26 cellular contexts compared by ENCODE assay signal in the genomic region with DNA sequence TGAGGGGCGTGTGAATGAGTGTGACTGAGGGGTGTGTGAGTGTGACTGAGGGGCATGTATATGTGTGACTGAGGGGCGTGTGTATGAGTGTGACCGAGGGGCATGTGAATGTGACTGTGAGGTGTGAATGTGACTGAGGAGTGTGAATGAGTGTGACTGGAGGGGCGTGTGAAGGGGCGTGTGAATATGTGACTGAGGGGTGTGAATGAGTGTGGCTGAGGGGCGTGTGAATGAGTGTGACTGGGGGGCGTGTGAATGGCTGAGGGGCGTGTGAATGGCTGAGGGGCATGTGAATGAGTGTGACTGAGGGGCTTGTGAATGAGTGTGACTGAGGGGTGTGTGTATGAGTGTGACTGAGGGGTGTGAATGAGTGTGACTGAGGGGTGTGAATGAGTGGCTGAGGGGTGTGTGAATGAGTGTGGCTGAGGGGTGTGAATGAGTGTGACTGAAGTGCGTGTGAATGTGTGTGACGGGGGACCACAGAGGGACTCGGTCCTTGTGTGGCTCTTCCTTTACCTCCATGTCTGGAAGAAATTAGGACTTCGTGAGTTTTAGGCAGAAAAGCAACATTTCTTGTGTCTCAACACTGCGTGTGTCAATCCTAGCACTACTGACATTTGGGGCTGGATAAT.
A peak's percentile ranks its signal among the peaks of the same experiment; 100 is the strongest.
DNase-seq lines count a peak whose midpoint lies in the region; ATAC-seq, FAIRE-seq and TF ChIP-seq lines count a peak whose summit lies in the region.
"Had no signal": no experiment of that assay in that cellular context is flagged by ENCODE, and none has a peak within 500 bp of the region (broad histone marks: within the 10 kb centered on the region; RNA-seq: fewer than 3 reads in every experiment).

No MANE protein-coding gene starts in this region.

- no peak for TF ChIP-seq CTCF in GM12878 (IDR thresholded peaks at IDR 0.05 in 2 of 3, conservative IDR thresholded peaks at IDR 0.05 in 1 of 3; ENCODE audit: control insufficient read depth in 2 of 3, extremely low read depth in 1 of 3, insufficient read depth in 1 of 3, low read depth in 3 of 3, low read length in 3 of 3)
- TF ChIP-seq CTCF in H1 (IDR thresholded peaks at IDR 0.05; ENCODE audit: control extremely low read depth in 1 of 3, insufficient read depth in 1 of 3, low read depth in 1 of 3, low read length in 3 of 3) = no peak
- TF ChIP-seq CTCF in WTC11 (IDR thresholded peaks at IDR 0.05) = no peak

- H3K27me3 Mint-ChIP-seq in WTC11 (ENCODE audit: low read depth) = no peaks in the 10 kb centered on the region; the same call in 1 of the 2 replicates

- no peak overlapping the region for H4K91ac ChIP-seq in H1 (replicated peaks; ENCODE audit: insufficient read length, low read length)
- no peak overlapping the region for H4K91ac ChIP-seq in trophoblast cell (ENCODE audit: low read depth, low read length)

- H3K23ac ChIP-seq in H1 (ENCODE audit: insufficient read length) = no peak overlapping the region
- H3K23ac ChIP-seq in trophoblast cell (ENCODE audit: low read length) = no peak overlapping the region

- H3K4me2 ChIP-seq in GM12878 (ENCODE audit: control insufficient read depth, insufficient read depth) = no peak overlapping the region
- no peak overlapping the region for H3K4me2 ChIP-seq in H1 (ENCODE audit: insufficient read depth in 1 of 2, low read depth in 2 of 2, low read length in 2 of 2)
- no peak overlapping the region for H3K4me2 ChIP-seq in trophoblast cell (ENCODE audit: low read length)
- H3K4me2 ChIP-seq: A549, KMS-11 had no signal

- ATAC-seq in GM12878 (no peak), WTC11 (no peak)
- ATAC-seq: A549 had no signal

- 0 out of 2 replicates have a peak, but pooled peaks cover 2% of the 10 kb centered on the region for H3K4me1 Mint-ChIP-seq in WTC11

- H3K27ac ChIP-seq in GM12878 (ENCODE audit: control insufficient read depth, insufficient read depth) (no peak overlapping the region), H1 (ENCODE audit: low read depth, low read length) (no peak overlapping the region), trophoblast cell (ENCODE audit: low read depth, low read length) (no peak overlapping the region)
- H3K27ac ChIP-seq: A549, GM23248, KMS-11, RWPE1, SK-N-MC had no signal

- H3K27me3 ChIP-seq in GM12878 (replicated peaks in 1 of 2; ENCODE audit: control insufficient read depth in 2 of 2, insufficient read depth in 2 of 2, low read length in 1 of 2) (peaks cover 0 to 2% of the 10 kb centered on the region in 2 experiments; a peak in 1 of 4 replicates), H1 (replicated peaks in 1 of 4; ENCODE audit: control insufficient read depth in 3 of 4, extremely low read depth in 1 of 4, insufficient read depth in 3 of 4, low read length in 3 of 4) (no peaks in the 10 kb centered on the region), trophoblast cell (ENCODE audit: insufficient read depth, low read length) (no peaks in the 10 kb centered on the region)
- H3K27me3 ChIP-seq: BE2C had no signal

- H4K5ac ChIP-seq in H1 (ENCODE audit: insufficient read length, low read depth, low read length) = no peak overlapping the region

- DNase-seq in GM12878 (ENCODE audit: low read depth, low spot score) (no peak), H1 (ENCODE audit: low read depth in 1 of 2, low spot score in 2 of 2) (peak in 1 of 2 experiments; percentile 16), trophoblast cell (no peak), urothelium cell line (ENCODE audit: low spot score) (no peak), GM19240 (ENCODE audit: insufficient read length, low spot score) (no peak), WTC11 (ENCODE audit: low spot score) (no peak), NCI-H1694 (lab: John Stamatoyannopoulos, UW) (no peak)
- DNase-seq: BE2C; DMS79; GM23248; HCEC 1CT; IMR-90; NCI-H1092 treated with DMSO at 0.1 percent for 48 hours; NCI-H146; NCI-H2029 treated with DMSO at 0.1 percent for 48 hours; NCI-H226; NCI-H510A treated with DMSO at 0.1 percent for 48 hours; NCI-H748 treated with DMSO at 0.1 percent for 48 hours; NK-92 treated with Interleukin-12 subunit alpha and Interleukin-12 subunit beta, amount 100 ng/mL, for 24 hours; SHP77 treated with DMSO at 0.1 percent for 48 hours had no signal

- H3K36me3 Mint-ChIP-seq in WTC11 = no peaks in the 10 kb centered on the region

- TF ChIP-seq EP300 in GM12878 (IDR thresholded peaks at IDR 0.05; ENCODE audit: borderline replicate concordance in 1 of 2, control insufficient read depth in 1 of 2, low read depth in 2 of 2, low read length in 2 of 2) = no peak
- no peak for TF ChIP-seq EP300 in H1 (IDR thresholded peaks at IDR 0.05; ENCODE audit: borderline replicate concordance in 1 of 2, low read depth in 2 of 2, low read length in 2 of 2)

- no peak overlapping the region for H2BK120ac ChIP-seq in H1 (replicated peaks; ENCODE audit: low read depth, low read length)
- H2BK120ac ChIP-seq in trophoblast cell (ENCODE audit: insufficient read depth, low read length, poor library complexity) = no peak overlapping the region

- peaks cover 15% of the 10 kb centered on the region; the same call in 1 of the 2 replicates for H3K23me2 ChIP-seq in H1 (ENCODE audit: low read depth, low read length)

- SMC1A ChIA-PET in GM12878 (lab: Charles Lee; ENCODE audit: uncharacterized antibody, unreplicated experiment) = no interaction called here

- peak overlapping the region; percentile 72; the same call in 1 of the 2 replicates for H2BK15ac ChIP-seq in H1 (ENCODE audit: low read length)

- no peaks in the 10 kb centered on the region for H3K9me3 ChIP-seq in GM12878 (replicated peaks; ENCODE audit: control insufficient read depth, insufficient read depth, low read length)
- H3K9me3 ChIP-seq in H1 (ENCODE audit: insufficient read depth in 2 of 2, low read depth in 1 of 2, low read length in 1 of 2) = no peaks in the 10 kb centered on the region; a peak in 1 of 4 replicates
- H3K9me3 ChIP-seq in trophoblast cell (ENCODE audit: insufficient read depth, low read depth, low read length) = peaks cover 3% of the 10 kb centered on the region
- H3K9me3 ChIP-seq: A549, BE2C had no signal

- RAD21 ChIA-PET in GM12878 (lab: Charles Lee; ENCODE audit: unreplicated experiment) = no interaction called here

- H3K79me2 ChIP-seq in GM12878 (ENCODE audit: control insufficient read depth, insufficient read depth, low read length) (no peaks in the 10 kb centered on the region), H1 (ENCODE audit: control insufficient read depth in 1 of 2, insufficient read depth in 2 of 2, low read length in 2 of 2) (no peaks in the 10 kb centered on the region), trophoblast cell (ENCODE audit: control insufficient read depth, insufficient read depth, low read length, poor library complexity) (no peaks in the 10 kb centered on the region)

- no peak overlapping the region for H3K4me3 ChIP-seq in GM12878
- no peak overlapping the region for H3K4me3 ChIP-seq in H1 (ENCODE audit: extremely low read depth in 1 of 4, insufficient read depth in 2 of 4, low read depth in 3 of 4, low read length in 4 of 4)
- peak overlapping the region; percentile 42 for H3K4me3 ChIP-seq in trophoblast cell (ENCODE audit: low read depth, low read length)
- H3K4me3 ChIP-seq: A549, GM23248, SK-N-MC had no signal

- H3K18ac ChIP-seq in H1 (ENCODE audit: extremely low read depth, low read length) (no peak overlapping the region), trophoblast cell (ENCODE audit: low read length) (no peak overlapping the region)

- CTCF ChIA-PET in GM12878 (lab: Yijun Ruan, JAX) = no interaction called here
- CTCF ChIA-PET in H1 (lab: Charles Lee; ENCODE audit: partially characterized antibody) = interaction anchor here (1.3 to 2.5 kb wide), 2 partner anchors 45 to 50 kb away, joined by 3 to 8 read pairs; no protein-coding TSS in a partner anchor
- CTCF ChIA-PET in WTC11 (lab: Charles Lee) = no interaction called here

- in situ Hi-C loops in GM12878 (cut with MboI) = no loop called here

- no peaks in the 10 kb centered on the region for H3K79me1 ChIP-seq in H1 (ENCODE audit: low read depth, low read length)
- no peaks in the 10 kb centered on the region for H3K79me1 ChIP-seq in trophoblast cell (ENCODE audit: low read length)

- H4K8ac ChIP-seq in H1 (ENCODE audit: extremely low read depth, insufficient read depth, low read length) = no peak overlapping the region
- H4K8ac ChIP-seq in trophoblast cell (ENCODE audit: low read depth, low read length) = no peak overlapping the region

- H3K36me3 ChIP-seq in GM12878 (ENCODE audit: control insufficient read depth in 2 of 2, insufficient read depth in 2 of 2, low read length in 1 of 2) (no peaks in the 10 kb centered on the region), H1 (ENCODE audit: control insufficient read depth in 2 of 4, insufficient read depth in 4 of 4, low read length in 3 of 4) (no peaks in the 10 kb centered on the region), trophoblast cell (ENCODE audit: control insufficient read depth in 1 of 2, insufficient read depth in 2 of 2, low read length in 2 of 2) (no peaks in the 10 kb centered on the region)
- H3K36me3 ChIP-seq: BE2C had no signal

- no peak overlapping the region for H3K14ac ChIP-seq in H1 (ENCODE audit: insufficient read length)
- H3K14ac ChIP-seq in trophoblast cell (ENCODE audit: low read length) = no peak overlapping the region

- POLR2A ChIA-PET in GM12878 (lab: Charles Lee) = no interaction called here
- POLR2A ChIA-PET in H1 (lab: Charles Lee; ENCODE audit: partially characterized antibody) = no interaction called here
- POLR2A ChIA-PET in WTC11 (lab: Charles Lee) = no interaction called here

- H3K27ac Mint-ChIP-seq in WTC11 = no peak overlapping the region

- no peaks in the 10 kb centered on the region for H4K20me1 ChIP-seq in GM12878 (ENCODE audit: control insufficient read depth, insufficient read depth)
- no peaks in the 10 kb centered on the region for H4K20me1 ChIP-seq in H1 (replicated peaks in 1 of 2; ENCODE audit: control insufficient read depth in 1 of 2, insufficient read depth in 2 of 2, low read length in 2 of 2)

- BruUV-seq in GM12878 (replicated peaks; lab: Mats Ljungman, UMichigan) = no TSS peak

- TF ChIP-seq POLR2A in GM12878 (IDR thresholded peaks at IDR 0.05; ENCODE audit: low read depth, low read length) (no peak), H1 (IDR thresholded peaks at IDR 0.05; ENCODE audit: control extremely low read depth in 1 of 2, low read depth in 2 of 2, low read length in 2 of 2) (no peak)

- H3K4me1 ChIP-seq in GM12878 (ENCODE audit: control insufficient read depth, insufficient read depth, low read length) (no peaks in the 10 kb centered on the region), H1 (replicated peaks in 1 of 4; ENCODE audit: control insufficient read depth in 3 of 4, insufficient read depth in 4 of 4, low read length in 3 of 4) (peaks cover 0 to 5% (median 4%) of the 10 kb centered on the region in 4 experiments; a peak in 5 of 7 replicates), trophoblast cell (ENCODE audit: control insufficient read depth in 1 of 2, insufficient read depth in 2 of 2, low read length in 2 of 2) (no peaks in the 10 kb centered on the region)
- H3K4me1 ChIP-seq: A549, BE2C had no signal

- no peak overlapping the region for H3K56ac ChIP-seq in H1 (replicated peaks; ENCODE audit: insufficient read length, low read depth, low read length)

- H2AK5ac ChIP-seq in H1 (ENCODE audit: low read depth, low read length) = peak overlapping the region; percentile 65; the same call in 1 of the 2 replicates
- H2AK5ac ChIP-seq in trophoblast cell (ENCODE audit: low read length) = no peak overlapping the region

- H3K9me3 Mint-ChIP-seq in WTC11 = no peaks in the 10 kb centered on the region

- H2BK5ac ChIP-seq in H1 (ENCODE audit: low read depth, low read length) (no peak overlapping the region), trophoblast cell (ENCODE audit: low read depth, low read length, poor library complexity) (no peak overlapping the region)

- no peak overlapping the region for H2BK20ac ChIP-seq in H1 (ENCODE audit: low read length)

- H4K12ac ChIP-seq in trophoblast cell (ENCODE audit: low read depth, low read length) = no peak overlapping the region

- H3K4ac ChIP-seq in H1 (replicated peaks; ENCODE audit: insufficient read length, low read depth, low read length) = no peak overlapping the region
- H3K4ac ChIP-seq in trophoblast cell (ENCODE audit: low read depth, low read length) = no peak overlapping the region

- H2BK12ac ChIP-seq in H1 (ENCODE audit: low read depth, low read length) (peak overlapping the region; percentile 60; the same call in 1 of the 2 replicates), trophoblast cell (ENCODE audit: low read length) (no peak overlapping the region)

- H2AFZ ChIP-seq in GM12878 (ENCODE audit: control insufficient read depth, low read depth, low read length) = no peak overlapping the region
- no peak overlapping the region for H2AFZ ChIP-seq in H1 (ENCODE audit: low read length)
- no peak overlapping the region for H2AFZ ChIP-seq in trophoblast cell (ENCODE audit: insufficient read depth, low read length, poor library complexity)
- H2AFZ ChIP-seq: GM23248 had no signal

- TF ChIP-seq RAD21 in GM12878 (IDR thresholded peaks at IDR 0.05; ENCODE audit: insufficient read depth, low read depth, low read length) = no peak
- no peak for TF ChIP-seq RAD21 in H1 (IDR thresholded peaks at IDR 0.05 in 1 of 2, conservative IDR thresholded peaks at IDR 0.05 in 1 of 2; ENCODE audit: low read depth in 2 of 2, low read length in 2 of 2)

- WGBS in GM12878 (ENCODE audit: insufficient coverage, insufficient replicate concordance, low lambda C conversion rate, missing lambda C conversion rate) = 55% methylated on average over 13 of the region's 13 CpGs
- WGBS in H1 (ENCODE audit: extremely low coverage in 1 of 2, insufficient coverage in 1 of 2, insufficient read length in 1 of 2, insufficient replicate concordance in 2 of 2, low coverage in 1 of 2, low lambda C conversion rate in 2 of 2, missing lambda C conversion rate in 1 of 2), 2 experiments = 85 to 100% methylated on average over 2 to 13 of the region's 13 CpGs
- WGBS in trophoblast cell (ENCODE audit: extremely low coverage, insufficient coverage, insufficient read length) = 100% methylated on average over 2 of the region's 13 CpGs

- H3K9ac ChIP-seq in GM12878 (ENCODE audit: control insufficient read depth, insufficient read depth, low read length) (no peak overlapping the region), H1 (replicated peaks in 1 of 4; ENCODE audit: extremely low read depth in 1 of 4, low read depth in 3 of 4, low read length in 3 of 4) (no peak overlapping the region), trophoblast cell (ENCODE audit: low read length) (no peak overlapping the region)
- H3K9ac ChIP-seq: GM23248, KMS-11 had no signal

- intact Hi-C loops in GM12878 (cut with micrococcal nuclease; ENCODE audit: unreplicated experiment) = no loop called here

- no peak for FAIRE-seq in GM12878 (lab: Jason Lieb, UNC)
- FAIRE-seq in H1 (lab: Jason Lieb, UNC) = no peak
- FAIRE-seq in urothelium cell line (lab: Jason Lieb, UNC) = peak; percentile 20
- FAIRE-seq: A549, D721Med, GM12891 had no signal

- no peak overlapping the region for H3K4me3 Mint-ChIP-seq in WTC11
